Comparison of ENCODE assay signal across 1 cellular context in genomic region chr17:3798273-3799180, GRCh38.
TF ChIP-seq lines count a peak whose summit lies in the region.

No MANE protein-coding gene starts in this region.

TF ChIP-seq in GM12878, 131 proteins besides CTCF, POLR2A, EP300 and RAD21:
- TF ChIP-seq RUNX3 (IDR thresholded peaks at IDR 0.05; ENCODE audit: low read length): peak; percentile 56
- TF ChIP-seq ATF7 (IDR thresholded peaks at IDR 0.05; ENCODE audit: low read depth): no peak
- no peak for TF ChIP-seq IRF5 (IDR thresholded peaks at IDR 0.05; ENCODE audit: borderline replicate concordance)
- no peak for TF ChIP-seq DPF2 (IDR thresholded peaks at IDR 0.05)
- no peak for TF ChIP-seq NRF1 (conservative IDR thresholded peaks at IDR 0.05; ENCODE audit: low read depth, low read length)
- TF ChIP-seq RELB (IDR thresholded peaks at IDR 0.05; ENCODE audit: low read depth): no peak
- TF ChIP-seq PML (IDR thresholded peaks at IDR 0.05; ENCODE audit: low read length): no peak
- TF ChIP-seq JUNB (IDR thresholded peaks at IDR 0.05): no peak
- no peak for TF ChIP-seq SMARCA5 (IDR thresholded peaks at IDR 0.05)
- TF ChIP-seq NR2F1 (conservative IDR thresholded peaks at IDR 0.05): no peak
- TF ChIP-seq, protein P1, sequence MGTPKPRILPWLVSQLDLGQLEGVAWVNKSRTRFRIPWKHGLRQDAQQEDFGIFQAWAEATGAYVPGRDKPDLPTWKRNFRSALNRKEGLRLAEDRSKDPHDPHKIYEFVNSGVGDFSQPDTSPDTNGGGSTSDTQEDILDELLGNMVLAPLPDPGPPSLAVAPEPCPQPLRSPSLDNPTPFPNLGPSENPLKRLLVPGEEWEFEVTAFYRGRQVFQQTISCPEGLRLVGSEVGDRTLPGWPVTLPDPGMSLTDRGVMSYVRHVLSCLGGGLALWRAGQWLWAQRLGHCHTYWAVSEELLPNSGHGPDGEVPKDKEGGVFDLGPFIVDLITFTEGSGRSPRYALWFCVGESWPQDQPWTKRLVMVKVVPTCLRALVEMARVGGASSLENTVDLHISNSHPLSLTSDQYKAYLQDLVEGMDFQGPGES (IDR thresholded peaks at IDR 0.05): no peak
- TF ChIP-seq SPI1 (IDR thresholded peaks at IDR 0.05; ENCODE audit: borderline replicate concordance, insufficient read depth, low read depth, low read length): peak; percentile 67; the same call in 1 of the 2 replicates
- 0 out of 4 replicates have a peak, but pooled peaks have one; percentile 19 to 22 for TF ChIP-seq IKZF2 (IDR thresholded peaks at IDR 0.05)
- TF ChIP-seq HSF1 (IDR thresholded peaks at IDR 0.05; ENCODE audit: low read depth, low read length): no peak
- 0 out of 4 replicates have a peak, but pooled peaks of 1 of the 2 experiments have one; percentile 22 for TF ChIP-seq BHLHE40 (IDR thresholded peaks at IDR 0.05; ENCODE audit: borderline replicate concordance in 1 of 2, low read depth in 2 of 2, low read length in 1 of 2)
- peak; percentile 40 for TF ChIP-seq MTA2 (IDR thresholded peaks at IDR 0.05; ENCODE audit: low read depth)
- TF ChIP-seq ZBTB33 (IDR thresholded peaks at IDR 0.05): no peak
- TF ChIP-seq RB1 (IDR thresholded peaks at IDR 0.05; ENCODE audit: borderline replicate concordance): no peak
- peak; percentile 21; the same call in 1 of the 2 replicates for TF ChIP-seq PKNOX1 (IDR thresholded peaks at IDR 0.05)
- TF ChIP-seq TARDBP (IDR thresholded peaks at IDR 0.05; ENCODE audit: borderline replicate concordance): no peak
- peak; percentile 93 for TF ChIP-seq PAX5 (IDR thresholded peaks at IDR 0.05; ENCODE audit: borderline replicate concordance, low read depth, low read length)
- no peak for TF ChIP-seq WRNIP1 (IDR thresholded peaks at IDR 0.05; ENCODE audit: borderline replicate concordance, low read depth, low read length)
